18 cellular contexts compared by ENCODE assay signal in the genomic region with DNA sequence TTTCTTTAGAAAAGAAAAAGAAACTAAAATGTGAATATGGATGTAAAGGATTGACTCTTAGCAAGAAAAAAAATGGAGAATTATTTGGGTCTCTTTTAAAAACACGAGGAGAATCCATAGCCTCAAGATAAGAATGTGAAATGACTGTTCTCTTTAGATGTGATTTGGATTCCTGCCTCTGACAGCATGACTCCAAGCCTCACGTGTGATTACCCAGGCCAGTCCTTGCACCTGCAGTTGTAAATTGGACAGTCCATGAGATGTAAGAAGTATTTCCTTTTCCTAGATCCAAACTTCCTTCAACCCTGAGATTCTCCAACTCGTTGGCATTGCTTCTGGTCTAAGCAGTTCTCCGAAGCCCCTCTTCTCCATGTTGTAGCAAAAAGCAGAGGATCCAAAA. TPM values are rescaled to one million over a fixed set of nuclear protein-coding genes. Genes with fewer than 3 reads are reported as not detected.
"Had no signal": no experiment of that assay in that cellular context is flagged by ENCODE, and none has a peak within 500 bp of the region (broad histone marks: within the 10 kb centered on the region; RNA-seq: fewer than 3 reads in every experiment).

No MANE protein-coding gene starts in this region.

- H3K27ac ChIP-seq: breast epithelium, thyroid gland, vagina had no signal

- ATAC-seq: activated CD8-positive, alpha-beta memory T cell treated with anti-CD3 and anti-CD28 coated beads, Interleukin-2, amount 10 ng/mL, durations not matched to agents 7 days and 5 days; natural killer cell; stimulated activated naive CD8-positive, alpha-beta T cell treated with anti-CD3 and anti-CD28 coated beads, Interleukin-15, amount 100 ng/mL, for 72 hours had no signal

- DNase-seq: activated CD4-positive, alpha-beta T cell treated with anti-CD3 and anti-CD28 coated beads, Interleukin-2, amount 50 U/mL, for 48 hours; activated CD4-positive, CD25-positive, alpha-beta regulatory T cell treated with anti-CD3 and anti-CD28 coated beads, Interleukin-2, amount 50 U/mL, for 72 hours; activated CD8-positive, alpha-beta memory T cell treated with anti-CD3 and anti-CD28 coated beads, Interleukin-2, amount 10 ng/mL, durations not matched to agents 7 days and 5 days; activated effector memory CD4-positive, alpha-beta T cell treated with Interleukin-2 at 50 U/mL for 16 hours; activated T-cell treated with anti-CD3 and anti-CD28 coated beads, Interleukin-2, amount 50 U/mL, for 24 hours; amniotic stem cell; esophagus squamous epithelium; foreskin fibroblast; left cardiac atrium; natural killer cell; occipital lobe; stimulated activated CD4-positive, alpha-beta T cell treated with anti-CD3 and anti-CD28 coated beads, Interleukin-15, amount 100 ng/mL, for 24 hours; stimulated activated CD4-positive, alpha-beta T cell treated with anti-CD3 and anti-CD28 coated beads, Interleukin-4, amount 100 ng/mL, for 24 hours; stimulated activated naive CD8-positive, alpha-beta T cell treated with anti-CD3 and anti-CD28 coated beads, Interleukin-15, amount 100 ng/mL, for 72 hours; thyroid gland had no signal

- H3K4me1 ChIP-seq: breast epithelium, thyroid gland had no signal

- H3K9me3 ChIP-seq: breast epithelium, esophagus squamous epithelium, thyroid gland, vagina had no signal

- H3K36me3 ChIP-seq: breast epithelium, esophagus squamous epithelium, thyroid gland, vagina had no signal

- H3K4me3 ChIP-seq: breast epithelium, esophagus squamous epithelium, thyroid gland, vagina had no signal

- H3K27me3 ChIP-seq: breast epithelium, esophagus squamous epithelium, thyroid gland, vagina had no signal

RNA-seq across cellular contexts. Expression of a gene that starts 31.9 kb away (rescaled TPM):
- total RNA-seq: T-helper 2 cell treated with Interferon-gamma antibody and Interleukin-4, amounts not matched to agents 100 ng/mL and 5 ng/mL, for 36 hours had no signal
